1 cellular context compared by ENCODE assay signal in the genomic region with DNA sequence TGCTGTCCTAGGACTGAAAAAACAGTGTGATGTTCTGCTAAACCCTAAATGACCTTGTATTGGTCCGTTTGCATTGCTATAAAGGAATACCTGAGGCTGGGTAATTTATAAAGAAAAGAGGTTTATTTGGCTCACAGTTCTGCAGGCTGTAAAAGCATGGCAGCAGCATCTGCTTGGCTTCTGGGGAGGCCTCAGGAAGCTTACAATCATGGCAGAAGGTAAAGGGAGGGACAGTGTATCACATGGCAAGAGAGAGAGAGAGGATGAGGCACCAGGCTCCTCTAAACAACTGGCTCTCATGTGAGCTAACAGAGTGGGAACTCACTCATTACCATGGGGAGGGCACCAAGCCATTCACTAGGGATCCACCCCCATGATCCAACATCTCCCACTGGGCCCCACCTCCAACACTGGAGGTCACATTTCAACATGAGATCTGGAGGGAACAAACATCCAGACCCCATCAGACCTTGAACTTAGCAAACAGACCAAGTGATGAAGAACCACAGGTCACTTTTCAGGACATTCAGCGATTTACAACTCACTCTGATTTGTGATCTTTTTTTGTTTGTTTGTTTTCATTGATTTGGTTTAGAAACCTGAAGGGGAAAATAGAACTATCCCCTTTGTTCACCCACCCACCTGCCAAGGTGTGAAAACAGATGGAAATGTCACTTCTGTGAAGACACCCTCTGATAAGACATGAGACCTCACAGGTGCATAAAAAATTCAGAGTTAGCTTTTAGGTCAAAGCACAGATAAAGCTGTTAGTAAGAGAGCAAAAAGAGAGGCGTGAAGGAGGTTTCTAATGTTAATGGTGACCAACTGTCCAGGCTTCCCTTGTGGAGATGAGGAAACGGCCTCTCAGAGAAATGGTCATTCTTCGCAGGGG.
TF ChIP-seq lines count a peak whose summit lies in the region.

No MANE protein-coding gene starts in this region.

TF ChIP-seq in HepG2, 621 proteins besides CTCF, POLR2A, EP300 and RAD21 (continued from another document and continues in another):
- TF ChIP-seq, protein P1, sequence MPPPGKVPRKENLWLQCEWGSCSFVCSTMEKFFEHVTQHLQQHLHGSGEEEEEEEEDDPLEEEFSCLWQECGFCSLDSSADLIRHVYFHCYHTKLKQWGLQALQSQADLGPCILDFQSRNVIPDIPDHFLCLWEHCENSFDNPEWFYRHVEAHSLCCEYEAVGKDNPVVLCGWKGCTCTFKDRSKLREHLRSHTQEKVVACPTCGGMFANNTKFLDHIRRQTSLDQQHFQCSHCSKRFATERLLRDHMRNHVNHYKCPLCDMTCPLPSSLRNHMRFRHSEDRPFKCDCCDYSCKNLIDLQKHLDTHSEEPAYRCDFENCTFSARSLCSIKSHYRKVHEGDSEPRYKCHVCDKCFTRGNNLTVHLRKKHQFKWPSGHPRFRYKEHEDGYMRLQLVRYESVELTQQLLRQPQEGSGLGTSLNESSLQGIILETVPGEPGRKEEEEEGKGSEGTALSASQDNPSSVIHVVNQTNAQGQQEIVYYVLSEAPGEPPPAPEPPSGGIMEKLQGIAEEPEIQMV (CRISPR knock-in tag; IDR thresholded peaks at IDR 0.05; ENCODE audit: low read depth): no peak
- TF ChIP-seq, protein P2, sequence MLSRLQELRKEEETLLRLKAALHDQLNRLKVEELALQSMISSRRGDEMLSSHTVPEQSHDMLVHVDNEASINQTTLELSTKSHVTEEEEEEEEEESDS (CRISPR knock-in tag; IDR thresholded peaks at IDR 0.05; ENCODE audit: borderline replicate concordance): no peak
- TF ChIP-seq ZNF432 (CRISPR knock-in tag; IDR thresholded peaks at IDR 0.05; ENCODE audit: borderline replicate concordance) (no peak), ZSCAN12 (CRISPR knock-in tag; IDR thresholded peaks at IDR 0.05) (no peak), NR3C1 (CRISPR knock-in tag; IDR thresholded peaks at IDR 0.05) (no peak), SKI (IDR thresholded peaks at IDR 0.05; ENCODE audit: partially characterized antibody) (peak; percentile 86), ZBTB42 (CRISPR knock-in tag; IDR thresholded peaks at IDR 0.05) (no peak), MZF1 (CRISPR knock-in tag; IDR thresholded peaks at IDR 0.05; ENCODE audit: borderline replicate concordance) (no peak), CEBPG (CRISPR knock-in tag; IDR thresholded peaks at IDR 0.05) (peak; percentile 55), RXRB (CRISPR knock-in tag; IDR thresholded peaks at IDR 0.05; ENCODE audit: borderline replicate concordance) (peak; percentile 83), RBM39 (IDR thresholded peaks at IDR 0.05; ENCODE audit: low read depth, low read length, poor library complexity, severe bottlenecking) (no peak), ZNF589 (CRISPR knock-in tag; conservative IDR thresholded peaks at IDR 0.05) (no peak), JARID2 (CRISPR knock-in tag; IDR thresholded peaks at IDR 0.05; ENCODE audit: insufficient replicate concordance) (peak; percentile 41), ZNF251 (CRISPR knock-in tag; IDR thresholded peaks at IDR 0.05) (no peak), THYN1 (CRISPR knock-in tag; IDR thresholded peaks at IDR 0.05; ENCODE audit: borderline replicate concordance, low read depth) (no peak), NCOA5 (CRISPR knock-in tag; IDR thresholded peaks at IDR 0.05) (no peak), ARNT2 (CRISPR knock-in tag; IDR thresholded peaks at IDR 0.05; ENCODE audit: low read depth) (no peak), MEIS1 (CRISPR knock-in tag; IDR thresholded peaks at IDR 0.05; ENCODE audit: borderline replicate concordance) (no peak), JDP2 (CRISPR knock-in tag; IDR thresholded peaks at IDR 0.05; ENCODE audit: borderline replicate concordance) (no peak), TBL1XR1 (IDR thresholded peaks at IDR 0.05; ENCODE audit: borderline replicate concordance, low read length, partially characterized antibody) (peak; percentile 76), ZNF496 (CRISPR knock-in tag; IDR thresholded peaks at IDR 0.05; ENCODE audit: insufficient replicate concordance) (no peak), KDM4B (CRISPR knock-in tag; IDR thresholded peaks at IDR 0.05) (no peak; the same call in 1 of the 2 replicates), DMAP1 (CRISPR knock-in tag; IDR thresholded peaks at IDR 0.05) (no peak), ZFAT (CRISPR knock-in tag; conservative IDR thresholded peaks at IDR 0.05) (no peak), CBX5 (CRISPR knock-in tag; IDR thresholded peaks at IDR 0.05; ENCODE audit: borderline replicate concordance) (peak; percentile 32; the same call in 1 of the 2 replicates), ATRX (CRISPR knock-in tag; IDR thresholded peaks at IDR 0.05; ENCODE audit: borderline replicate concordance) (no peak), ZFP37 (CRISPR knock-in tag; IDR thresholded peaks at IDR 0.05; ENCODE audit: borderline replicate concordance) (no peak)
- TF ChIP-seq, protein P3, sequence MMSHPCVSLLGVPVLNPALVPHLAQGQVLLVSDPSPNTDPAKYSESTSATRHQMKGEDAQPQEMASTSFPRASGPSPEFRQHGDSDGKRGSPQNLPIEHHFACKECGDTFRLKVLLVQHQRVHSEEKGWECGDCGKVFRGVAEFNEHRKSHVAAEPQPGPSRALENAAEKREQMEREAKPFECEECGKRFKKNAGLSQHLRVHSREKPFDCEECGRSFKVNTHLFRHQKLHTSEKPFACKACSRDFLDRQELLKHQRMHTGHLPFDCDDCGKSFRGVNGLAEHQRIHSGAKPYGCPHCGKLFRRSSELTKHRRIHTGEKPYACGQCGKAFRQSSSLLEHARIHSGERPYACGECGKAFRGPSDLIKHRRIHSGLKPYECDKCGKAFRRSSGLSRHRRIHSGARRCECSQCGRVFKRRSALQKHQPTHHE (CRISPR knock-in tag; IDR thresholded peaks at IDR 0.05; ENCODE audit: borderline replicate concordance): no peak
- TF ChIP-seq, protein P4, sequence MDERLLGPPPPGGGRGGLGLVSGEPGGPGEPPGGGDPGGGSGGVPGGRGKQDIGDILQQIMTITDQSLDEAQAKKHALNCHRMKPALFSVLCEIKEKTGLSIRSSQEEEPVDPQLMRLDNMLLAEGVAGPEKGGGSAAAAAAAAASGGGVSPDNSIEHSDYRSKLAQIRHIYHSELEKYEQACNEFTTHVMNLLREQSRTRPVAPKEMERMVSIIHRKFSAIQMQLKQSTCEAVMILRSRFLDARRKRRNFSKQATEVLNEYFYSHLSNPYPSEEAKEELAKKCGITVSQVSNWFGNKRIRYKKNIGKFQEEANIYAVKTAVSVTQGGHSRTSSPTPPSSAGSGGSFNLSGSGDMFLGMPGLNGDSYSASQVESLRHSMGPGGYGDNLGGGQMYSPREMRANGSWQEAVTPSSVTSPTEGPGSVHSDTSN (CRISPR knock-in tag; IDR thresholded peaks at IDR 0.05): no peak
- TF ChIP-seq, protein P5, sequence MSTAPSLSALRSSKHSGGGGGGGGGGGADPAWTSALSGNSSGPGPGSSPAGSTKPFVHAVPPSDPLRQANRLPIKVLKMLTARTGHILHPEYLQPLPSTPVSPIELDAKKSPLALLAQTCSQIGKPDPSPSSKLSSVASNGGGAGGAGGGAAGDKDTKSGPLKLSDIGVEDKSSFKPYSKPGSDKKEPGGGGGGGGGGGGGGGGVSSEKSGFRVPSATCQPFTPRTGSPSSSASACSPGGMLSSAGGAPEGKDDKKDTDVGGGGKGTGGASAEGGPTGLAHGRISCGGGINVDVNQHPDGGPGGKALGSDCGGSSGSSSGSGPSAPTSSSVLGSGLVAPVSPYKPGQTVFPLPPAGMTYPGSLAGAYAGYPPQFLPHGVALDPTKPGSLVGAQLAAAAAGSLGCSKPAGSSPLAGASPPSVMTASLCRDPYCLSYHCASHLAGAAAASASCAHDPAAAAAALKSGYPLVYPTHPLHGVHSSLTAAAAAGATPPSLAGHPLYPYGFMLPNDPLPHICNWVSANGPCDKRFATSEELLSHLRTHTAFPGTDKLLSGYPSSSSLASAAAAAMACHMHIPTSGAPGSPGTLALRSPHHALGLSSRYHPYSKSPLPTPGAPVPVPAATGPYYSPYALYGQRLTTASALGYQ (CRISPR knock-in tag; IDR thresholded peaks at IDR 0.05): peak; percentile 51; the same call in 1 of the 2 replicates
- TF ChIP-seq, protein P6, sequence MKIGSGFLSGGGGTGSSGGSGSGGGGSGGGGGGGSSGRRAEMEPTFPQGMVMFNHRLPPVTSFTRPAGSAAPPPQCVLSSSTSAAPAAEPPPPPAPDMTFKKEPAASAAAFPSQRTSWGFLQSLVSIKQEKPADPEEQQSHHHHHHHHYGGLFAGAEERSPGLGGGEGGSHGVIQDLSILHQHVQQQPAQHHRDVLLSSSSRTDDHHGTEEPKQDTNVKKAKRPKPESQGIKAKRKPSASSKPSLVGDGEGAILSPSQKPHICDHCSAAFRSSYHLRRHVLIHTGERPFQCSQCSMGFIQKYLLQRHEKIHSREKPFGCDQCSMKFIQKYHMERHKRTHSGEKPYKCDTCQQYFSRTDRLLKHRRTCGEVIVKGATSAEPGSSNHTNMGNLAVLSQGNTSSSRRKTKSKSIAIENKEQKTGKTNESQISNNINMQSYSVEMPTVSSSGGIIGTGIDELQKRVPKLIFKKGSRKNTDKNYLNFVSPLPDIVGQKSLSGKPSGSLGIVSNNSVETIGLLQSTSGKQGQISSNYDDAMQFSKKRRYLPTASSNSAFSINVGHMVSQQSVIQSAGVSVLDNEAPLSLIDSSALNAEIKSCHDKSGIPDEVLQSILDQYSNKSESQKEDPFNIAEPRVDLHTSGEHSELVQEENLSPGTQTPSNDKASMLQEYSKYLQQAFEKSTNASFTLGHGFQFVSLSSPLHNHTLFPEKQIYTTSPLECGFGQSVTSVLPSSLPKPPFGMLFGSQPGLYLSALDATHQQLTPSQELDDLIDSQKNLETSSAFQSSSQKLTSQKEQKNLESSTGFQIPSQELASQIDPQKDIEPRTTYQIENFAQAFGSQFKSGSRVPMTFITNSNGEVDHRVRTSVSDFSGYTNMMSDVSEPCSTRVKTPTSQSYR (CRISPR knock-in tag; IDR thresholded peaks at IDR 0.05; ENCODE audit: borderline replicate concordance): peak; percentile 82
- TF ChIP-seq, protein P7, sequence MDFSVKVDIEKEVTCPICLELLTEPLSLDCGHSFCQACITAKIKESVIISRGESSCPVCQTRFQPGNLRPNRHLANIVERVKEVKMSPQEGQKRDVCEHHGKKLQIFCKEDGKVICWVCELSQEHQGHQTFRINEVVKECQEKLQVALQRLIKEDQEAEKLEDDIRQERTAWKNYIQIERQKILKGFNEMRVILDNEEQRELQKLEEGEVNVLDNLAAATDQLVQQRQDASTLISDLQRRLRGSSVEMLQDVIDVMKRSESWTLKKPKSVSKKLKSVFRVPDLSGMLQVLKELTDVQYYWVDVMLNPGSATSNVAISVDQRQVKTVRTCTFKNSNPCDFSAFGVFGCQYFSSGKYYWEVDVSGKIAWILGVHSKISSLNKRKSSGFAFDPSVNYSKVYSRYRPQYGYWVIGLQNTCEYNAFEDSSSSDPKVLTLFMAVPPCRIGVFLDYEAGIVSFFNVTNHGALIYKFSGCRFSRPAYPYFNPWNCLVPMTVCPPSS (IDR thresholded peaks at IDR 0.05): no peak
- TF ChIP-seq, protein P8, sequence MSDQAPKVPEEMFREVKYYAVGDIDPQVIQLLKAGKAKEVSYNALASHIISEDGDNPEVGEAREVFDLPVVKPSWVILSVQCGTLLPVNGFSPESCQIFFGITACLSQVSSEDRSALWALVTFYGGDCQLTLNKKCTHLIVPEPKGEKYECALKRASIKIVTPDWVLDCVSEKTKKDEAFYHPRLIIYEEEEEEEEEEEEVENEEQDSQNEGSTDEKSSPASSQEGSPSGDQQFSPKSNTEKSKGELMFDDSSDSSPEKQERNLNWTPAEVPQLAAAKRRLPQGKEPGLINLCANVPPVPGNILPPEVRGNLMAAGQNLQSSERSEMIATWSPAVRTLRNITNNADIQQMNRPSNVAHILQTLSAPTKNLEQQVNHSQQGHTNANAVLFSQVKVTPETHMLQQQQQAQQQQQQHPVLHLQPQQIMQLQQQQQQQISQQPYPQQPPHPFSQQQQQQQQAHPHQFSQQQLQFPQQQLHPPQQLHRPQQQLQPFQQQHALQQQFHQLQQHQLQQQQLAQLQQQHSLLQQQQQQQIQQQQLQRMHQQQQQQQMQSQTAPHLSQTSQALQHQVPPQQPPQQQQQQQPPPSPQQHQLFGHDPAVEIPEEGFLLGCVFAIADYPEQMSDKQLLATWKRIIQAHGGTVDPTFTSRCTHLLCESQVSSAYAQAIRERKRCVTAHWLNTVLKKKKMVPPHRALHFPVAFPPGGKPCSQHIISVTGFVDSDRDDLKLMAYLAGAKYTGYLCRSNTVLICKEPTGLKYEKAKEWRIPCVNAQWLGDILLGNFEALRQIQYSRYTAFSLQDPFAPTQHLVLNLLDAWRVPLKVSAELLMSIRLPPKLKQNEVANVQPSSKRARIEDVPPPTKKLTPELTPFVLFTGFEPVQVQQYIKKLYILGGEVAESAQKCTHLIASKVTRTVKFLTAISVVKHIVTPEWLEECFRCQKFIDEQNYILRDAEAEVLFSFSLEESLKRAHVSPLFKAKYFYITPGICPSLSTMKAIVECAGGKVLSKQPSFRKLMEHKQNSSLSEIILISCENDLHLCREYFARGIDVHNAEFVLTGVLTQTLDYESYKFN (CRISPR knock-in tag; conservative IDR thresholded peaks at IDR 0.05): peak; percentile 94
- TF ChIP-seq, protein P9, sequence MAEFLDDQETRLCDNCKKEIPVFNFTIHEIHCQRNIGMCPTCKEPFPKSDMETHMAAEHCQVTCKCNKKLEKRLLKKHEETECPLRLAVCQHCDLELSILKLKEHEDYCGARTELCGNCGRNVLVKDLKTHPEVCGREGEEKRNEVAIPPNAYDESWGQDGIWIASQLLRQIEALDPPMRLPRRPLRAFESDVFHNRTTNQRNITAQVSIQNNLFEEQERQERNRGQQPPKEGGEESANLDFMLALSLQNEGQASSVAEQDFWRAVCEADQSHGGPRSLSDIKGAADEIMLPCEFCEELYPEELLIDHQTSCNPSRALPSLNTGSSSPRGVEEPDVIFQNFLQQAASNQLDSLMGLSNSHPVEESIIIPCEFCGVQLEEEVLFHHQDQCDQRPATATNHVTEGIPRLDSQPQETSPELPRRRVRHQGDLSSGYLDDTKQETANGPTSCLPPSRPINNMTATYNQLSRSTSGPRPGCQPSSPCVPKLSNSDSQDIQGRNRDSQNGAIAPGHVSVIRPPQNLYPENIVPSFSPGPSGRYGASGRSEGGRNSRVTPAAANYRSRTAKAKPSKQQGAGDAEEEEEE (CRISPR knock-in tag; IDR thresholded peaks at IDR 0.05; ENCODE audit: borderline replicate concordance): no peak
- TF ChIP-seq, protein P10, sequence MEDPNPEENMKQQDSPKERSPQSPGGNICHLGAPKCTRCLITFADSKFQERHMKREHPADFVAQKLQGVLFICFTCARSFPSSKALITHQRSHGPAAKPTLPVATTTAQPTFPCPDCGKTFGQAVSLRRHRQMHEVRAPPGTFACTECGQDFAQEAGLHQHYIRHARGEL (CRISPR knock-in tag; IDR thresholded peaks at IDR 0.05): no peak
- TF ChIP-seq, protein P11, sequence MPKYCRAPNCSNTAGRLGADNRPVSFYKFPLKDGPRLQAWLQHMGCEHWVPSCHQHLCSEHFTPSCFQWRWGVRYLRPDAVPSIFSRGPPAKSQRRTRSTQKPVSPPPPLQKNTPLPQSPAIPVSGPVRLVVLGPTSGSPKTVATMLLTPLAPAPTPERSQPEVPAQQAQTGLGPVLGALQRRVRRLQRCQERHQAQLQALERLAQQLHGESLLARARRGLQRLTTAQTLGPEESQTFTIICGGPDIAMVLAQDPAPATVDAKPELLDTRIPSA (CRISPR knock-in tag; IDR thresholded peaks at IDR 0.05; ENCODE audit: borderline replicate concordance): no peak
- TF ChIP-seq, protein P12, sequence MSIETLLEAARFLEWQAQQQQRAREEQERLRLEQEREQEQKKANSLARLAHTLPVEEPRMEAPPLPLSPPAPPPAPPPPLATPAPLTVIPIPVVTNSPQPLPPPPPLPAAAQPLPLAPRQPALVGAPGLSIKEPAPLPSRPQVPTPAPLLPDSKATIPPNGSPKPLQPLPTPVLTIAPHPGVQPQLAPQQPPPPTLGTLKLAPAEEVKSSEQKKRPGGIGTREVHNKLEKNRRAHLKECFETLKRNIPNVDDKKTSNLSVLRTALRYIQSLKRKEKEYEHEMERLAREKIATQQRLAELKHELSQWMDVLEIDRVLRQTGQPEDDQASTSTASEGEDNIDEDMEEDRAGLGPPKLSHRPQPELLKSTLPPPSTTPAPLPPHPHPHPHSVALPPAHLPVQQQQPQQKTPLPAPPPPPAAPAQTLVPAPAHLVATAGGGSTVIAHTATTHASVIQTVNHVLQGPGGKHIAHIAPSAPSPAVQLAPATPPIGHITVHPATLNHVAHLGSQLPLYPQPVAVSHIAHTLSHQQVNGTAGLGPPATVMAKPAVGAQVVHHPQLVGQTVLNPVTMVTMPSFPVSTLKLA (IDR thresholded peaks at IDR 0.05): 0 out of 2 replicates have a peak, but pooled peaks have one; percentile 16
